Comparison of ENCODE assay signal across 8 cellular contexts in the genomic region with DNA sequence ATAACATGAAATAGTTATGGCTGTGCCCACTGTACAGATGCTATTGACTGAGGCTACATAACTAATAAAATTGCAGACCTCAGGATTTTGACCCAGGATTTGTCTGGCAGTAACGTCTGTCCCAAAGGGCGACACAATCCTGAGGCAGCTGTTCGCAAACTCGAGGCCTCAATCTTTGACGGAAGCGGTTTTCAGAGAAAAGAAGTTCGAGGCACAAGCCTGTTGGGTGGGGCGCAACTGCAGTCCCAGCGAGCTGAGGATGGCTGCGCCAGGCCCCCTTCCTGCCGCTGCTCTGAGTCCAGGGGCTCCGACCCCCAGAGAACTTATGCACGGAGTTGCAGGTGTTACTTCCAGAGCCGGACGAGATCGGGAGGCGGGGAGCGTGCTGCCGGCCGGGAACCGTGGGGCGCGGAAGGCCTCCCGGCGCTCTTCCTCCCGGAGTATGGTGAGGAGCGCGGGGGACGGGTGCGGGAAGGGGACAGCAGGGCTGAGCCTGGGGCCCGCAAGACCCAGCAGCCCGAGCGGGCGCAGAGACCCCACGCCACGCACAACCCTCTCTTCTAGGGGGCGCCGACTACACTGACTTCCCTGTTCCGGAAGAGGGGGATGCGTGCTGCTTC. TPM values are rescaled to one million over a fixed set of nuclear protein-coding genes. Genes with fewer than 3 reads are reported as not detected.
DNase-seq lines count a peak whose midpoint lies in the region; ATAC-seq lines count a peak whose summit lies in the region.

A gene (plus strand): TSS at position 242 of the 620 bp plus-strand sequence. CDS start 18 bp downstream, at position 260.

- peak within 1 kb of the TSS; percentile 100 for H2AFZ ChIP-seq in ACC112 (ENCODE audit: low read length, unreplicated experiment)

- peaks cover 10 to 16% of the 10 kb centered on the region in 2 donors for H3K9me3 Mint-ChIP-seq in activated naive CD4-positive, alpha-beta T cell treated with anti-CD3 and anti-CD28 coated beads, Interleukin-2, amount 50 U/mL, for 72 hours

- DNase-seq in Jurkat, Clone E6-1 (ENCODE audit: low read depth, low spot score), result peak; percentile 51
- DNase-seq in activated naive CD4-positive, alpha-beta T cell treated with anti-CD3 and anti-CD28 coated beads, Interleukin-2, amount 50 U/mL, for 72 hours (ENCODE audit: low spot score in 2 of 2), result peak in 1 of 2 donors; percentile 42
- peak; percentile 17 to 24 for DNase-seq in stimulated activated CD4-positive, alpha-beta T cell treated with anti-CD3 and anti-CD28 coated beads, Interleukin-4, amount 100 ng/mL, for 4 hours
- DNase-seq in NCI-H510A treated with DMSO at 0.1 percent for 48 hours (lab: John Stamatoyannopoulos, UW) (no peak), substantia nigra (lab: John Stamatoyannopoulos, UW) (no peak)

- H3K9ac ChIP-seq in iPS-20b (ENCODE audit: low read depth, low read length), result peak within 1 kb of the TSS; percentile 22; the same call in 1 of the 2 replicates

- no peaks in the 10 kb centered on the region for H3K79me2 ChIP-seq in ACC112 (ENCODE audit: control insufficient read depth, insufficient read depth, low read length, unreplicated experiment)

- H3K27ac ChIP-seq in ACC112 (ENCODE audit: low read depth, low read length), result no peak within 1 kb of the TSS
- no peak within 1 kb of the TSS for H3K27ac ChIP-seq in iPS-20b (ENCODE audit: low read length)
- H3K27ac ChIP-seq in substantia nigra (ENCODE audit: low read depth, low read length, poor library complexity, severe bottlenecking), result no peak within 1 kb of the TSS

- H3K4me3 ChIP-seq in ACC112 (ENCODE audit: low read depth, low read length), result peak within 1 kb of the TSS; percentile 84
- peak within 1 kb of the TSS; percentile 57 for H3K4me3 ChIP-seq in Jurkat, Clone E6-1 (ENCODE audit: low read length)
- peak within 1 kb of the TSS; percentile 64; the same call in 1 of the 2 replicates for H3K4me3 ChIP-seq in iPS-20b (ENCODE audit: low read length)

- H3K27ac Mint-ChIP-seq in activated naive CD4-positive, alpha-beta T cell treated with anti-CD3 and anti-CD28 coated beads, Interleukin-2, amount 50 U/mL, for 72 hours, result peak within 1 kb of the TSS; percentile 96 to 97

- 0 out of 2 replicates have a peak, but pooled peaks cover 3% of the 10 kb centered on the region for H3K36me3 ChIP-seq in ACC112 (ENCODE audit: insufficient read depth, low read length)
- no peaks in the 10 kb centered on the region for H3K36me3 ChIP-seq in iPS-20b (ENCODE audit: insufficient read depth, low read depth, low read length)

- H3K27me3 ChIP-seq in ACC112 (ENCODE audit: insufficient read depth, low read length) (no peaks in the 10 kb centered on the region), iPS-20b (ENCODE audit: insufficient read depth, low read length) (peaks cover 26% of the 10 kb centered on the region)

- peak in 1 of 2 donors; percentile 2 for ATAC-seq in activated naive CD4-positive, alpha-beta T cell treated with anti-CD3 and anti-CD28 coated beads, Interleukin-2, amount 50 U/mL, for 72 hours
- ATAC-seq in HG03342 (IDR thresholded peaks at IDR 0.05; ENCODE audit: unreplicated experiment), result no peak

- H3K4me1 ChIP-seq in ACC112 (ENCODE audit: control insufficient read depth, insufficient read depth, low read length, unreplicated experiment) (peaks cover 21% of the 10 kb centered on the region), iPS-20b (ENCODE audit: insufficient read depth, low read length) (peaks cover 7% of the 10 kb centered on the region; the same call in 1 of the 2 replicates)

- peaks cover 22 to 58% of the 10 kb centered on the region in 2 donors for H3K36me3 Mint-ChIP-seq in activated naive CD4-positive, alpha-beta T cell treated with anti-CD3 and anti-CD28 coated beads, Interleukin-2, amount 50 U/mL, for 72 hours

- peaks cover 16% of the 10 kb centered on the region for H3K9me3 ChIP-seq in iPS-20b (ENCODE audit: insufficient read depth, low read depth, low read length)

RNA-seq across cellular contexts. Expression of the gene that starts here (rescaled TPM):
- polyA plus RNA-seq in Jurkat, Clone E6-1 (2012; ENCODE audit: insufficient read depth, insufficient read length), result not detected
- 10 to 100 TPM; 13.8 to 23.5 TPM for total RNA-seq in activated naive CD4-positive, alpha-beta T cell treated with anti-CD3 and anti-CD28 coated beads, Interleukin-2, amount 50 U/mL, for 72 hours

Comparison
In these comparisons a context has a peak if more than half of its experiments do, and no peak if none do; other contexts are left out.
1. DNase-seq: peak in Jurkat, Clone E6-1 (single experiment) and stimulated activated CD4-positive, alpha-beta T cell treated with anti-CD3 and anti-CD28 coated beads, Interleukin-4, amount 100 ng/mL, for 4 hours (2 of 2); none in NCI-H510A treated with DMSO at 0.1 percent for 48 hours (single experiment) and substantia nigra (0 of 49).
2. Peak in every context shown above with its lines, with median percentiles within 50 percentile points of each other: H3K4me3 ChIP-seq.